ENCODE assay signal across 14 cellular contexts in genomic region chr17:49985310-49985990, GRCh38. TPM values are rescaled to one million over a fixed set of nuclear protein-coding genes. Genes with fewer than 3 reads are reported as not detected.
"Had no signal": no experiment of that assay in that cellular context is flagged by ENCODE, and none has a peak within 500 bp of the region (broad histone marks: within the 10 kb centered on the region; RNA-seq: fewer than 3 reads in every experiment).

No MANE protein-coding gene starts in this region.

- H3K36me3 ChIP-seq: brain microvascular endothelial cell had no signal

- H3K4me3 ChIP-seq: dorsolateral prefrontal cortex, smooth muscle cell had no signal

- ATAC-seq: naive thymus-derived CD4-positive, alpha-beta T cell; right cardiac atrium had no signal

- H3K4me2 ChIP-seq: smooth muscle cell had no signal

- H3K9me3 Mint-ChIP-seq: naive thymus-derived CD4-positive, alpha-beta T cell had no signal

- H3K36me3 Mint-ChIP-seq: naive thymus-derived CD4-positive, alpha-beta T cell had no signal

- H3K4me3 Mint-ChIP-seq: activated naive CD8-positive, alpha-beta T cell; naive thymus-derived CD4-positive, alpha-beta T cell had no signal

- H3K27ac Mint-ChIP-seq: activated naive CD8-positive, alpha-beta T cell; naive thymus-derived CD4-positive, alpha-beta T cell had no signal

- H3K27ac ChIP-seq: brain microvascular endothelial cell, dorsolateral prefrontal cortex had no signal

- DNase-seq: activated CD4-positive, alpha-beta T cell treated with anti-CD3 and anti-CD28 coated beads, Interleukin-2, amount 50 U/mL, for 1 hour; brain microvascular endothelial cell; cerebellar nuclear complex; foreskin melanocyte; head of caudate nucleus; naive thymus-derived CD4-positive, alpha-beta T cell; right cardiac atrium; stimulated activated naive CD4-positive, alpha-beta T cell treated with Interleukin-2 at 50 U/mL for 16 hours; trophoblast cell had no signal

RNA-seq across cellular contexts. Expression of gene DLX3, which starts 9.6 kb away (rescaled TPM):
- total RNA-seq: lung microvascular endothelial cell; naive thymus-derived CD4-positive, alpha-beta T cell; T-helper 2 cell treated with Interferon-gamma antibody and Interleukin-4, amounts not matched to agents 100 ng/mL and 5 ng/mL, for 36 hours had no signal
- polyA plus RNA-seq: naive thymus-derived CD4-positive, alpha-beta T cell had no signal

RNA-seq across cellular contexts. Expression of gene DLX4, which starts 16.5 kb away (rescaled TPM):
- total RNA-seq: lung microvascular endothelial cell, smooth muscle cell had no signal
- polyA plus RNA-seq: naive thymus-derived CD4-positive, alpha-beta T cell had no signal
